13 cellular contexts compared by ENCODE assay signal in the genomic region with DNA sequence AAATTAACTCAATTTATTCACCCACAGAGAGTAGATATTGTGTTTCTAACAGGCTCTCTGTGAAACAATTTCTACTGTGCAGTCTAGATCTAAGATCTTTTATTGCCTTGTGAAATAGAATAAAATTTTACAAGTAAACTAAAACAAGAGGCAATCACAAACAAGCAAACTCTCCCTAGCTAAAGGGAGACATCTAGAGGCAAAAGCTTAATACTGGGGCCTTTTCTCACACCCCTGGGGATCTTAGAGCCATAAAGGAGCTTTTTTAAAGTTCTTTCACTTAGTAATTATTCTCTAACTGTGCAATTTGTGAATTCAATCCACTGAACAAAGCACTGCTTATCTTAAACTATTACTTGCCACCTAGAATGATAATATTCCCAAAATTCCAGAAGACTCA.
A peak's percentile ranks its signal among the peaks of the same experiment; 100 is the strongest.
DNase-seq lines count a peak whose midpoint lies in the region; ATAC-seq, FAIRE-seq and TF ChIP-seq lines count a peak whose summit lies in the region.
"Had no signal": no experiment of that assay in that cellular context is flagged by ENCODE, and none has a peak within 500 bp of the region (broad histone marks: within the 10 kb centered on the region; RNA-seq: fewer than 3 reads in every experiment).

No MANE protein-coding gene starts in this region.

- H3K4me3 ChIP-seq in HEK293 (ENCODE audit: low read depth, low read length): no peak overlapping the region
- H3K4me3 ChIP-seq: ascending aorta, testis had no signal

- ATAC-seq in GM21515 (IDR thresholded peaks at IDR 0.05; ENCODE audit: unreplicated experiment) (no peak), HG03342 (IDR thresholded peaks at IDR 0.05; ENCODE audit: unreplicated experiment) (no peak), GM18861 (IDR thresholded peaks at IDR 0.05; ENCODE audit: unreplicated experiment) (no peak)

- peak; percentile 40 for FAIRE-seq in TTC549 (lab: Jason Lieb, UNC)
- FAIRE-seq: kidney had no signal

- H3K27ac ChIP-seq in HEK293 (ENCODE audit: extremely low read depth, low read depth, low read length): no peak overlapping the region
- H3K27ac ChIP-seq: ascending aorta, testis had no signal

- CTCF ChIA-PET in HEK293 (lab: Yijun Ruan, JAX): interaction anchor here (1.3 to 2.3 kb wide), 3 partner anchors 9 to 265 kb away, joined by 5 to 8 read pairs (median 5); no protein-coding TSS in a partner anchor

- no peak for TF ChIP-seq CTCF in HEK293 (tag by site-specific recombination; IDR thresholded peaks at IDR 0.05)

- peak; percentile 45 for DNase-seq in AG20443 (ENCODE audit: low spot score)
- peak; percentile 17 for DNase-seq in foreskin melanocyte
- no peak for DNase-seq in KG1 (lab: John Stamatoyannopoulos, UW)
- DNase-seq: activated CD4-positive, CD25-positive, alpha-beta regulatory T cell; kidney; NCI-H1048; testis had no signal

- H3K9me3 ChIP-seq in HEK293 (ENCODE audit: control insufficient read depth, insufficient read depth, low read depth, low read length): no peaks in the 10 kb centered on the region
- H3K9me3 ChIP-seq: ascending aorta, testis had no signal

- POLR2A ChIA-PET in HEK293 (lab: Yijun Ruan, JAX): interaction anchor here (1.1 kb wide), 1 partner anchor 19 kb away, joined by 3 read pairs; a partner anchor contains a TSS

- no peaks in the 10 kb centered on the region for H3K4me1 ChIP-seq in HEK293 (ENCODE audit: control insufficient read depth, insufficient read depth, low read length)
- H3K4me1 ChIP-seq: ascending aorta, testis had no signal

- H3K36me3 ChIP-seq in HEK293 (ENCODE audit: control insufficient read depth in 2 of 2, insufficient read depth in 1 of 2, low read length in 2 of 2): peaks cover 0 to 64% of the 10 kb centered on the region in 2 experiments; a peak in 2 of 3 replicates

TF ChIP-seq in HEK293, 187 proteins besides CTCF, POLR2A, EP300 and RAD21:
- TF ChIP-seq GLIS1 (tag by site-specific recombination; IDR thresholded peaks at IDR 0.05): 0 out of 2 replicates have a peak, but pooled peaks have one; percentile 6
- no peak for TF ChIP-seq ZNF416 (tag by site-specific recombination; IDR thresholded peaks at IDR 0.05)
- TF ChIP-seq, protein P1, sequence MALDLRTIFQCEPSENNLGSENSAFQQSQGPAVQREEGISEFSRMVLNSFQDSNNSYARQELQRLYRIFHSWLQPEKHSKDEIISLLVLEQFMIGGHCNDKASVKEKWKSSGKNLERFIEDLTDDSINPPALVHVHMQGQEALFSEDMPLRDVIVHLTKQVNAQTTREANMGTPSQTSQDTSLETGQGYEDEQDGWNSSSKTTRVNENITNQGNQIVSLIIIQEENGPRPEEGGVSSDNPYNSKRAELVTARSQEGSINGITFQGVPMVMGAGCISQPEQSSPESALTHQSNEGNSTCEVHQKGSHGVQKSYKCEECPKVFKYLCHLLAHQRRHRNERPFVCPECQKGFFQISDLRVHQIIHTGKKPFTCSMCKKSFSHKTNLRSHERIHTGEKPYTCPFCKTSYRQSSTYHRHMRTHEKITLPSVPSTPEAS (tag by site-specific recombination; IDR thresholded peaks at IDR 0.05): no peak
- TF ChIP-seq, protein P2, sequence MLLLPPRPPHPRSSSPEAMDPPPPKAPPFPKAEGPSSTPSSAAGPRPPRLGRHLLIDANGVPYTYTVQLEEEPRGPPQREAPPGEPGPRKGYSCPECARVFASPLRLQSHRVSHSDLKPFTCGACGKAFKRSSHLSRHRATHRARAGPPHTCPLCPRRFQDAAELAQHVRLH (tag by site-specific recombination; IDR thresholded peaks at IDR 0.05): no peak
- TF ChIP-seq, protein P3, sequence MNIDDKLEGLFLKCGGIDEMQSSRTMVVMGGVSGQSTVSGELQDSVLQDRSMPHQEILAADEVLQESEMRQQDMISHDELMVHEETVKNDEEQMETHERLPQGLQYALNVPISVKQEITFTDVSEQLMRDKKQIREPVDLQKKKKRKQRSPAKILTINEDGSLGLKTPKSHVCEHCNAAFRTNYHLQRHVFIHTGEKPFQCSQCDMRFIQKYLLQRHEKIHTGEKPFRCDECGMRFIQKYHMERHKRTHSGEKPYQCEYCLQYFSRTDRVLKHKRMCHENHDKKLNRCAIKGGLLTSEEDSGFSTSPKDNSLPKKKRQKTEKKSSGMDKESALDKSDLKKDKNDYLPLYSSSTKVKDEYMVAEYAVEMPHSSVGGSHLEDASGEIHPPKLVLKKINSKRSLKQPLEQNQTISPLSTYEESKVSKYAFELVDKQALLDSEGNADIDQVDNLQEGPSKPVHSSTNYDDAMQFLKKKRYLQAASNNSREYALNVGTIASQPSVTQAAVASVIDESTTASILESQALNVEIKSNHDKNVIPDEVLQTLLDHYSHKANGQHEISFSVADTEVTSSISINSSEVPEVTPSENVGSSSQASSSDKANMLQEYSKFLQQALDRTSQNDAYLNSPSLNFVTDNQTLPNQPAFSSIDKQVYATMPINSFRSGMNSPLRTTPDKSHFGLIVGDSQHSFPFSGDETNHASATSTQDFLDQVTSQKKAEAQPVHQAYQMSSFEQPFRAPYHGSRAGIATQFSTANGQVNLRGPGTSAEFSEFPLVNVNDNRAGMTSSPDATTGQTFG (tag by site-specific recombination; IDR thresholded peaks at IDR 0.05; ENCODE audit: borderline replicate concordance): no peak
- no peak for TF ChIP-seq ZNF23 (tag by site-specific recombination; IDR thresholded peaks at IDR 0.05; ENCODE audit: borderline replicate concordance)
- peak; percentile 33 for TF ChIP-seq ZNF654 (tag by site-specific recombination; IDR thresholded peaks at IDR 0.05; ENCODE audit: low read depth)
- no peak for TF ChIP-seq ZNF132 (tag by site-specific recombination; IDR thresholded peaks at IDR 0.05; ENCODE audit: borderline replicate concordance)
- TF ChIP-seq ZNF335 (tag by site-specific recombination; conservative IDR thresholded peaks at IDR 0.05): no peak
- no peak for TF ChIP-seq ZNF19 (tag by site-specific recombination; IDR thresholded peaks at IDR 0.05; ENCODE audit: low read depth)
